ENCODE assay signal across 8 cellular contexts in the genomic region with DNA sequence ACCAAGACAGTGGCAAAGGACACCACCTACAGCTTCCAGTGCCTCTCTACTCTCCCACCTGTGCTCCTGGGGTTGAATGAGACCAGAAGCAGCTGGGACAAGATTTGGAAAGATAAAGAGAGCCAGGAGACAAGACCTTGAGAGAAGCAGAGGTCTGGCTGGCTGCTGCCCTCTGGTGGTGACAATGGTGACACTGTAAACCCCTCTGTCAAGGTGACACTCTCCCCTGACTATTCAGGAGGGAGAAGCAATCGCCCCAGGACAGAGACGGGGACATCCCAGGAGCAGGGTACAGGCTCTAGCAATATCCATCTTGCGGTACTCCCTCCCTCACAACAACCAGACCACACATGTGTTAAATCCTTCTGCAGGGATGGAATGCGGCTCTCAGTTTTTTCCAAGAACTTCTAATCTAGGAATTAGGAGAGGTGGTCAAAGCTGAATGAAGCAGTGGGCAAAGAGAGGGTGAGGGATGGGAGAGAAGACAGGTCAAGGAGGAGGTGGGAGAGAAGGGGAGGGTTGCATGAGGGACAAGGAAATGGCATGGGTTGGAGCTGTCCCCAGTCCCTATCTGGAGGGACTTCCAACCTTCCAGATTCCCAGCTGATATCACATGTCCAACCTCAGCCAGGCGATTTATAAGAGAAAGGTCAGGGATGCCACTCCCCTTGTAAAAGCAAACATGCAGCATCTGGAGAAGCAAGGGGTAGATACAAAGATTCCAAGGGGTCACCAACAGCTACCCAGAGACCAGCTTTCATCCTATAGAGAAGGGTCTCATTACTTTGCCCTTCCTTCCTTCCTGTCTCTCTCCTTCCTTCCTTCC. TPM values are rescaled to one million over a fixed set of nuclear protein-coding genes. Genes with fewer than 3 reads are reported as not detected.
DNase-seq lines count a peak whose midpoint lies in the region; ATAC-seq and TF ChIP-seq lines count a peak whose summit lies in the region.

No MANE protein-coding gene starts in this region.

- in situ Hi-C loops in KBM-7 (cut with MboI; ENCODE audit: low pct_unique_long_range_greater_than_20kb, low sequenced_read_pairs) = no loop called here

- intact Hi-C loops in thyroid gland (cut with DNase I) = loop anchor here (5.0 to 10.0 kb wide), 2 partner anchors 35 to 57 kb away; no protein-coding TSS in a partner anchor

- CTCF ChIA-PET in RWPE1 (lab: Yijun Ruan, JAX) = interaction anchor here (0.5 to 1.3 kb wide), 16 partner anchors 8 to 1160 kb away, joined by 3 to 5 read pairs (median 3); no protein-coding TSS in a partner anchor

- TF ChIP-seq CTCF in RWPE1 (conservative IDR thresholded peaks at IDR 0.05; ENCODE audit: low read depth) = peak; percentile 92
- peak; percentile 86 for TF ChIP-seq CTCF in fibroblast of the aortic adventitia (IDR thresholded peaks at IDR 0.05; ENCODE audit: insufficient read depth, low read length)
- TF ChIP-seq CTCF in thyroid gland (IDR thresholded peaks at IDR 0.05) = peak; percentile 47 to 89 (median 76)

- no peaks in the 10 kb centered on the region for H3K36me3 ChIP-seq in thyroid gland

- peaks cover 15% of the 10 kb centered on the region for H3K27me3 ChIP-seq in thyroid gland

- H3K4me3 ChIP-seq in fibroblast of the aortic adventitia (ENCODE audit: low read depth, low read length) (no peak overlapping the region), thyroid gland (replicated peaks in 1 of 3) (no peak overlapping the region)

- POLR2A ChIA-PET in RWPE1 (lab: Yijun Ruan, JAX; ENCODE audit: low non-redundant PET) = no interaction called here

- DNase-seq in DMS114 treated with DMSO at 0.1 percent for 48 hours (lab: John Stamatoyannopoulos, UW; ENCODE audit: unreplicated experiment) (peak; percentile 40), KBM-7 (peak; percentile 82), RWPE1 (ENCODE audit: low spot score) (peak; percentile 73), fibroblast of the aortic adventitia (ENCODE audit: low read depth) (peak; percentile 71), occipital lobe (lab: John Stamatoyannopoulos, UW) (peak; percentile 54), thyroid gland (peak; percentile 82 to 89)
- peak; percentile 58 to 67 for DNase-seq in activated T-helper 1 cell treated with anti-CD3 and anti-CD28 coated beads, Interleukin-2, amount 50 U/mL, for 16 hours (ENCODE audit: low read depth in 1 of 2, low spot score in 1 of 2)

- no peak for TF ChIP-seq POLR2A in thyroid gland (IDR thresholded peaks at IDR 0.05)

- H3K4me1 ChIP-seq in thyroid gland = peaks cover 24 to 33% of the 10 kb centered on the region in 2 donors

- no peak overlapping the region for H3K27ac ChIP-seq in RWPE1
- no peak overlapping the region for H3K27ac ChIP-seq in thyroid gland

- ATAC-seq in HG03565 (IDR thresholded peaks at IDR 0.05; ENCODE audit: unreplicated experiment) = no peak

- H3K9me3 ChIP-seq in thyroid gland = no peaks in the 10 kb centered on the region

- WGBS in thyroid gland, 2 donors = 21 to 23% methylated on average over 5 of the region's 5 CpGs

RNA-seq across cellular contexts. Expression of a gene that starts 2.9 kb away (rescaled TPM):
- 0.09 TPM in 1 of 2 replicates, not detected in the other for total RNA-seq in fibroblast of the aortic adventitia (ENCODE audit: low replicate concordance)
- total RNA-seq in occipital lobe = 1.6 TPM
- total RNA-seq in thyroid gland = 1 to 10 TPM in 1 of 4 donors, not detected in 3; 1.7 TPM

RNA-seq across cellular contexts. Expression of a gene that starts 17.1 kb away (rescaled TPM):
- total RNA-seq in fibroblast of the aortic adventitia (ENCODE audit: low replicate concordance) (0.18 TPM in 1 of 2 replicates, not detected in the other), occipital lobe (0.62 TPM), thyroid gland (10 to 100 TPM in 1 of 4 donors, 1 to 10 TPM in 3; 4.2 to 10.3 (median 6.2) TPM)

RNA-seq across cellular contexts. Expression of a gene that starts 17.3 kb away (rescaled TPM):
- 0.45 TPM in 1 of 2 replicates, not detected in the other for total RNA-seq in fibroblast of the aortic adventitia (ENCODE audit: low replicate concordance)
- 0.31 TPM for total RNA-seq in occipital lobe
- total RNA-seq in thyroid gland = 1 to 10 TPM; 1.5 to 4.2 (median 2.7) TPM
